Comparison of ENCODE assay signal across 9 cellular contexts in genomic region chr1:89310505-89310904, GRCh38. TPM values are rescaled to one million over a fixed set of nuclear protein-coding genes. Genes with fewer than 3 reads are reported as not detected.
DNase-seq lines count a peak whose midpoint lies in the region; ATAC-seq and TF ChIP-seq lines count a peak whose summit lies in the region.
"Had no signal": no experiment of that assay in that cellular context is flagged by ENCODE, and none has a peak within 500 bp of the region (broad histone marks: within the 10 kb centered on the region; RNA-seq: fewer than 3 reads in every experiment).

No MANE protein-coding gene starts in this region.

- H3K4me3 ChIP-seq in BLaER1 (no peak overlapping the region), choroid plexus epithelial cell (ENCODE audit: low read depth, low read length) (no peak overlapping the region)
- H3K4me3 ChIP-seq: cardiac muscle cell had no signal

- H4K20me1 ChIP-seq in BLaER1 = no peaks in the 10 kb centered on the region

- H3K9ac ChIP-seq in BLaER1 = no peak overlapping the region

- H3K4me1 ChIP-seq in BLaER1 = peaks cover 12% of the 10 kb centered on the region; the same call in 1 of the 2 replicates

- DNase-seq in choroid plexus epithelial cell (ENCODE audit: low read depth) (peak; percentile 67), pulmonary artery endothelial cell (ENCODE audit: low read depth, low spot score) (peak; percentile 8), NCI-H446 (lab: John Stamatoyannopoulos, UW) (no peak), LoVo (ENCODE audit: low spot score) (no peak), GM19240 (ENCODE audit: insufficient read length, low spot score) (no peak)

- H3K36me3 ChIP-seq in BLaER1 = no peaks in the 10 kb centered on the region
- H3K36me3 ChIP-seq: cardiac muscle cell had no signal

- H3K27ac ChIP-seq in BLaER1 = no peak overlapping the region
- H3K27ac ChIP-seq: cardiac muscle cell had no signal

- peak; percentile 85 for ATAC-seq in GM19372 (IDR thresholded peaks at IDR 0.05; ENCODE audit: low read depth, unreplicated experiment)
- ATAC-seq in HG03469 (IDR thresholded peaks at IDR 0.05; ENCODE audit: unreplicated experiment) = peak; percentile 75

- peak overlapping the region; percentile 50 for H3K4me2 ChIP-seq in BLaER1

- H3K9me3 ChIP-seq in BLaER1 = no peaks in the 10 kb centered on the region

- no peaks in the 10 kb centered on the region for H3K27me3 ChIP-seq in BLaER1
- H3K27me3 ChIP-seq: cardiac muscle cell had no signal

- no peak for TF ChIP-seq CTCF in choroid plexus epithelial cell (conservative IDR thresholded peaks at IDR 0.05; ENCODE audit: low read depth, low read length)

RNA-seq across cellular contexts. Expression of gene GBP5, which starts 37.8 kb away (rescaled TPM):
- 0.20 and 0.21 TPM in 2 replicates for total RNA-seq in pulmonary artery endothelial cell

RNA-seq across cellular contexts. Expression of gene GBP6, which starts 53.4 kb away (rescaled TPM):
- not detected in 2 replicates for total RNA-seq in pulmonary artery endothelial cell

Comparison
In these comparisons a context has a peak if more than half of its experiments do, and no peak if none do; other contexts are left out.
1. DNase-seq: peak in choroid plexus epithelial cell (single experiment) and pulmonary artery endothelial cell (single experiment); none in NCI-H446 (0 of 2), LoVo (single experiment) and GM19240 (single experiment).